Comparison of ENCODE assay signal across 8 cellular contexts in the genomic region with DNA sequence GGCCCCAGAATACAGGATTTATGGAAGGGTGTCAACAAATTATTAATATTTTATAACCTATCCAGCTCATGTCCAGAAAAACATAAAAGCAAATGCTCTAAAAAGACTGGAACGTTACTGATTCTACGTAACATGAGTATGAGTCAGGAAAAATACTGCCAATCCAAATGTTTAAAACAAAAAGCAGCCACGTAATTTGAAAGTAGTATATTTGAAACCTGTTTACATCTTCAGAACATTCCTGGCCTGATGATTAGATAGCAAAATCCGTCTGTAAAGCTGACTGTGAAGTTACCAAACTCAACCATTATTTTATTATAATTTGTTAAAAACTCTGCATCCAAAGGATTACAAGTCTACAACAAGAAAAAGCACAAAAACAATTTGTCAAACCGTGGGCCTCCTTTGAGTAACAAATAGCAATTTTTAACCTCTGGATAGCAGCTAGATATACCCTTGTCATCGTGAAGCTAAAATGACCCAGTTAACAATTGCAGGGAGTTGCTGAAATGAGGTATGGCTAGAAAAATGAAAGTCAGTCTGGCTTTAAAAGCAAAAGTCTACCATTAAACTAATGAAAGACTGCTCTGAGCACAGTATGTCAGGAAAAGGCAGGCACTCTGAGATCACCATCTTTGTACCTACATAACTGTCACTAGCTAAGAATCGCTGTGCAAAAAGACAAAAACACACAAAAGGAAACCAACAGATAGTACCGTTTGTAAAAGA. TPM values are rescaled to one million over a fixed set of nuclear protein-coding genes. Genes with fewer than 3 reads are reported as not detected.
DNase-seq lines count a peak whose midpoint lies in the region; ATAC-seq, FAIRE-seq and TF ChIP-seq lines count a peak whose summit lies in the region.

No MANE protein-coding gene starts in this region.

- CTCF ChIA-PET in AG04450 (lab: Charles Lee) = interaction anchor here (0.9 to 1.6 kb wide), 3 partner anchors 32 to 295 kb away, joined by 3 to 6 read pairs (median 3); no protein-coding TSS in a partner anchor

- H3K4me1 ChIP-seq in HUES48 (ENCODE audit: control insufficient read depth, insufficient read depth, low read length) (peaks cover 22% of the 10 kb centered on the region; the same call in 1 of the 2 replicates), mononuclear cell (ENCODE audit: insufficient read depth, low read length) (peaks cover 56% of the 10 kb centered on the region)

- ATAC-seq in sciatic nerve = no peak

- H3K9ac ChIP-seq in HUES48 (ENCODE audit: low read depth, low read length) = peak overlapping the region; percentile 92

- intact Hi-C loops in sciatic nerve (cut with DNase I) = no loop called here

- H3K27me3 ChIP-seq in AG04450 (ENCODE audit: control insufficient read depth, insufficient read depth, low read length) = no peaks in the 10 kb centered on the region
- H3K27me3 ChIP-seq in HUES48 (ENCODE audit: control insufficient read depth, insufficient read depth, low read length) = no peaks in the 10 kb centered on the region
- no peaks in the 10 kb centered on the region for H3K27me3 ChIP-seq in mononuclear cell (ENCODE audit: insufficient read depth, low read length)

- TF ChIP-seq CTCF in AG04450 (IDR thresholded peaks at IDR 0.05; ENCODE audit: low read depth, low read length) = no peak
- no peak for TF ChIP-seq CTCF in cardiac fibroblast (IDR thresholded peaks at IDR 0.05; ENCODE audit: low read depth, low read length)

- no peak for DNase-seq in AG04450 (ENCODE audit: low read depth, low spot score)
- DNase-seq in cardiac fibroblast (ENCODE audit: low read depth in 2 of 2) = peak; percentile 53 to 70
- DNase-seq in urothelium cell line (ENCODE audit: low spot score) = no peak
- no peak for DNase-seq in NCI-H1436 (lab: John Stamatoyannopoulos, UW)
- no peak for DNase-seq in sciatic nerve (ENCODE audit: low spot score)
- no peak for DNase-seq in hypothalamus (lab: John Stamatoyannopoulos, UW)

- peaks cover 27% of the 10 kb centered on the region for H3K36me3 ChIP-seq in HUES48 (ENCODE audit: control insufficient read depth, insufficient read depth, low read length)

- H3K27ac ChIP-seq in AG04450 (ENCODE audit: low read depth, low read length) (peak overlapping the region; percentile 96), HUES48 (ENCODE audit: low read depth, low read length) (peak overlapping the region; percentile 94)

- POLR2A ChIA-PET in AG04450 (lab: Yijun Ruan, JAX) = interaction anchor here (0.5 kb wide), 1 partner anchor 287 kb away, joined by 3 read pairs; no protein-coding TSS in a partner anchor

- no peak for FAIRE-seq in urothelium cell line (lab: Jason Lieb, UNC)

- H3K4me3 ChIP-seq in AG04450 (ENCODE audit: low read depth, low read length) (peak overlapping the region; percentile 92), HUES48 (ENCODE audit: low read depth, low read length) (peak overlapping the region; percentile 97), cardiac fibroblast (replicated peaks in 1 of 2; ENCODE audit: low read depth in 2 of 2, low read length in 2 of 2) (peak overlapping the region; percentile 82 to 91), mononuclear cell (ENCODE audit: low read length) (peak overlapping the region; percentile 75)

- H3K9me3 ChIP-seq in AG04450 (ENCODE audit: control insufficient read depth, insufficient read depth, low read length) (no peaks in the 10 kb centered on the region), HUES48 (ENCODE audit: control insufficient read depth, insufficient read depth, low read length) (no peaks in the 10 kb centered on the region), mononuclear cell (ENCODE audit: low read depth, low read length) (no peaks in the 10 kb centered on the region)

RNA-seq across cellular contexts. Expression of gene UBR4, which starts 1.2 kb away (rescaled TPM):
- 91.9 and 152 TPM in 2 replicates for polyA plus RNA-seq in AG04450 (2011; rRNA removed)
- 336 and 425 TPM in 2 replicates for polyA minus RNA-seq in AG04450 (2011; rRNA and poly(A)+ RNA removed)
- total RNA-seq in mononuclear cell = 164 TPM
- 161 TPM for total RNA-seq in sciatic nerve

RNA-seq across cellular contexts. Expression of gene EMC1, which starts 42.5 kb away (rescaled TPM):
- 49.0 and 68.7 TPM in 2 replicates for polyA plus RNA-seq in AG04450 (2011; rRNA removed)
- 55.4 and 82.7 TPM in 2 replicates for polyA minus RNA-seq in AG04450 (2011; rRNA and poly(A)+ RNA removed)
- total RNA-seq in mononuclear cell = 19.4 TPM
- total RNA-seq in sciatic nerve = 37.8 TPM

RNA-seq across cellular contexts. Expression of gene MRTO4, which starts 42.7 kb away (rescaled TPM):
- 29.0 and 30.8 TPM in 2 replicates for polyA plus RNA-seq in AG04450 (2011; rRNA removed)
- 11.8 and 16.2 TPM in 2 replicates for polyA minus RNA-seq in AG04450 (2011; rRNA and poly(A)+ RNA removed)
- total RNA-seq in mononuclear cell (5.4 TPM), sciatic nerve (13.1 TPM)

Comparison
In these comparisons a context has a peak if more than half of its experiments do, and no peak if none do; other contexts are left out.
1. DNase-seq: peak in cardiac fibroblast (2 of 2); none in AG04450 (single experiment), urothelium cell line (single experiment), NCI-H1436 (single experiment), sciatic nerve (single experiment) and hypothalamus (0 of 51).
2. Peak in every context shown above with its lines, with median percentiles within 50 percentile points of each other: H3K4me3 ChIP-seq.